ENCODE assay signal across 16 cellular contexts in genomic region chr7:157799076-157799685, GRCh38.
"Had no signal": no experiment of that assay in that cellular context is flagged by ENCODE, and none has a peak within 500 bp of the region (broad histone marks: within the 10 kb centered on the region; RNA-seq: fewer than 3 reads in every experiment).

No MANE protein-coding gene starts in this region.

- H3K9me3 ChIP-seq: upper lobe of left lung, vagina had no signal

- H3K4me1 ChIP-seq: tibial artery, upper lobe of left lung, vagina had no signal

- H3K9me3 Mint-ChIP-seq: natural killer cell treated with Interleukin-12 subunit alpha and Interleukin-12 subunit beta and Interleukin-15 and Interleukin-18, amount 100 ng/mL, for 72 hours had no signal

- H3K4me3 ChIP-seq: coronary artery, hepatocyte, lung, tibial artery, upper lobe of left lung, vagina had no signal

- H3K36me3 ChIP-seq: tibial artery, upper lobe of left lung, vagina had no signal

- H3K27ac Mint-ChIP-seq: natural killer cell treated with Interleukin-12 subunit alpha and Interleukin-12 subunit beta and Interleukin-15 and Interleukin-18, amount 100 ng/mL, for 72 hours had no signal

- H3K4me3 Mint-ChIP-seq: natural killer cell treated with Interleukin-12 subunit alpha and Interleukin-12 subunit beta and Interleukin-15 and Interleukin-18, amount 100 ng/mL, for 72 hours had no signal

- ATAC-seq: natural killer cell treated with Interleukin-12 subunit alpha and Interleukin-12 subunit beta and Interleukin-15 and Interleukin-18, amount 100 ng/mL, for 72 hours; stimulated activated naive CD8-positive, alpha-beta T cell treated with anti-CD3 and anti-CD28 coated beads, Interleukin-15, Interleukin-2, amounts not matched to agents 100 U/mL and 50 U/mL, for 24 hours had no signal

- H3K36me3 Mint-ChIP-seq: natural killer cell treated with Interleukin-12 subunit alpha and Interleukin-12 subunit beta and Interleukin-15 and Interleukin-18, amount 100 ng/mL, for 72 hours had no signal

- DNase-seq: effector CD4-positive, alpha-beta T cell; foreskin melanocyte; head of caudate nucleus; kidney glomerular epithelial cell; mesenchymal stem cell; midbrain; small intestine; stimulated activated CD4-positive, alpha-beta T cell treated with anti-CD3 and anti-CD28 coated beads, Interleukin-2, amount 100 ng/mL, for 48 hours; stimulated activated naive CD8-positive, alpha-beta T cell treated with anti-CD3 and anti-CD28 coated beads, Interleukin-15, Interleukin-2, amounts not matched to agents 100 U/mL and 50 U/mL, for 24 hours; tibial artery; upper lobe of left lung had no signal

- H3K27ac ChIP-seq: coronary artery, hepatocyte, tibial artery, upper lobe of left lung, vagina had no signal

- H3K27me3 ChIP-seq: hepatocyte, upper lobe of left lung, vagina had no signal
